ENCODE assay signal across 9 cellular contexts in genomic region chr3:12963869-12964712, GRCh38.
DNase-seq lines count a peak whose midpoint lies in the region; ATAC-seq and TF ChIP-seq lines count a peak whose summit lies in the region.
"Had no signal": no experiment of that assay in that cellular context is flagged by ENCODE, and none has a peak within 500 bp of the region (broad histone marks: within the 10 kb centered on the region; RNA-seq: fewer than 3 reads in every experiment).

No MANE protein-coding gene starts in this region.

- H3K4me1 ChIP-seq in esophagus squamous epithelium, result peaks cover 49 to 97% (median 81%) of the 10 kb centered on the region in 3 donors
- H3K4me1 ChIP-seq in gastrocnemius medialis, result peaks cover 89 to 90% of the 10 kb centered on the region in 2 donors

- 42 to 49% methylated on average over 5 to 8 of the region's 9 CpGs for WGBS in esophagus squamous epithelium, 2 donors

- TF ChIP-seq POLR2A in esophagus squamous epithelium (IDR thresholded peaks at IDR 0.05) (no peak), gastrocnemius medialis (IDR thresholded peaks at IDR 0.05) (peak; percentile 11 to 25)

- TF ChIP-seq CTCF in esophagus squamous epithelium (IDR thresholded peaks at IDR 0.05), result no peak
- TF ChIP-seq CTCF in gastrocnemius medialis (IDR thresholded peaks at IDR 0.05 in 4 of 5, conservative IDR thresholded peaks at IDR 0.05 in 1 of 5), result no peak

- H3K27me3 ChIP-seq in esophagus squamous epithelium (no peaks in the 10 kb centered on the region), gastrocnemius medialis (no peaks in the 10 kb centered on the region)

- in situ Hi-C loops in gastrocnemius medialis (cut with MboI; ENCODE audit: low sequenced_read_pairs in 4 of 4), result no loop called here

- intact Hi-C loops in esophagus squamous epithelium (cut with DNase I), result no loop called here
- intact Hi-C loops in gastrocnemius medialis (cut with DNase I; ENCODE audit: low total_unique reads), result no loop called here

- H3K36me3 ChIP-seq in esophagus squamous epithelium (no peaks in the 10 kb centered on the region), gastrocnemius medialis (no peaks in the 10 kb centered on the region)

- DNase-seq in NCI-H748 (lab: John Stamatoyannopoulos, UW; ENCODE audit: unreplicated experiment), result peak; percentile 53
- DNase-seq in NCI-H748 treated with DMSO at 0.1 percent for 48 hours (lab: John Stamatoyannopoulos, UW), result no peak
- peak; percentile 42 for DNase-seq in NCI-H524 treated with DMSO at 0.1 percent for 48 hours (lab: John Stamatoyannopoulos, UW)
- DNase-seq in esophagus squamous epithelium (lab: John Stamatoyannopoulos, UW), result no peak
- DNase-seq in gastrocnemius medialis, result no peak
- no peak for DNase-seq in stimulated activated CD4-positive, alpha-beta T cell treated with anti-CD3 and anti-CD28 coated beads, Interleukin-4, amount 100 ng/mL, for 1 hour
- DNase-seq in OCI-M1 (lab: John Stamatoyannopoulos, UW), result no peak
- DNase-seq: cerebellar nuclear complex had no signal

- ATAC-seq in gastrocnemius medialis, result no peak
- ATAC-seq in HG03354 (IDR thresholded peaks at IDR 0.05; ENCODE audit: poor library complexity, severe bottlenecking, unreplicated experiment), result no peak

- H3K4me3 ChIP-seq in esophagus squamous epithelium (no peak overlapping the region), gastrocnemius medialis (no peak overlapping the region)

- H3K27ac ChIP-seq in esophagus squamous epithelium, result peak overlapping the region in 3 of 4 donors; percentile 22 to 63 (median 43)
- peak overlapping the region; percentile 54 to 90 (median 76) for H3K27ac ChIP-seq in gastrocnemius medialis

- H3K9me3 ChIP-seq in esophagus squamous epithelium, result no peaks in the 10 kb centered on the region
- no peaks in the 10 kb centered on the region for H3K9me3 ChIP-seq in gastrocnemius medialis

Comparison
In these comparisons a context has a peak if more than half of its experiments do, and no peak if none do; other contexts are left out.
1. DNase-seq: peak in NCI-H748 (single experiment) and NCI-H524 treated with DMSO at 0.1 percent for 48 hours (single experiment); none in NCI-H748 treated with DMSO at 0.1 percent for 48 hours (single experiment), esophagus squamous epithelium (single experiment), gastrocnemius medialis (0 of 2), stimulated activated CD4-positive, alpha-beta T cell treated with anti-CD3 and anti-CD28 coated beads, Interleukin-4, amount 100 ng/mL, for 1 hour (single experiment) and OCI-M1 (single experiment).
2. POLR2A ChIP-seq: peak in gastrocnemius medialis (2 of 2); none in esophagus squamous epithelium (0 of 4).